ENCODE assay signal across 14 cellular contexts in the genomic region with DNA sequence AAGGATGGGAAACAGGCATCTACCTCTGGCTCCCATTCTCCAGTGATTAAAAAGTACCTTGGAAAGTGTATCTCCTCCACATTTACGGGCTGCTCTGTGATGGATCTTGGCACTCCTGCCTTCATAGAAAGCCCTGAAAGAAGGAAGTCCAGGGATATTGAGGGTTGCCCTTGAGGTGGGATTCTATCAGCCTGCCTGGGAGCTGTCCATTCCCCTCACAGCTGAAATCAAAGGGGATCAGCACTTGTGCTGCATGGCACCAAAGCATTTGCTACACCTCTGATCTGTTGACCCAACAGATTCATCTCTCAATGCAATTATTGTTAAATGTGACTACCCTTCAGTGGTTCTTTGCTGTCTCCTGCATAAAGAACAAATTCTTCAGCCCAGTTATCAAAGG.
"Had no signal": no experiment of that assay in that cellular context is flagged by ENCODE, and none has a peak within 500 bp of the region (broad histone marks: within the 10 kb centered on the region; RNA-seq: fewer than 3 reads in every experiment).

No MANE protein-coding gene starts in this region.

- DNase-seq: activated CD4-positive, alpha-beta T cell treated with anti-CD3 and anti-CD28 coated beads for 1 hour; activated CD8-positive, alpha-beta memory T cell treated with anti-CD3 and anti-CD28 coated beads, Interleukin-2, amount 50 U/mL, for 4 hours; activated gamma-delta T cell treated with Interleukin-2 at 50 U/mL for 16 hours; activated naive CD8-positive, alpha-beta T cell treated with anti-CD3 and anti-CD28 coated beads for 36 hours; activated T-cell treated with anti-CD3 and anti-CD28 coated beads, Interleukin-2, amount 50 U/mL, for 72 hours; heart right ventricle; kidney; naive B cell; posterior cingulate gyrus; small intestine; thyroid gland; uterus had no signal

- H3K27me3 ChIP-seq: right atrium auricular region, thyroid gland, uterus had no signal

- H3K4me1 ChIP-seq: right atrium auricular region, thyroid gland, uterus had no signal

- H3K9me3 ChIP-seq: right atrium auricular region, thyroid gland, uterus had no signal

- H3K27ac ChIP-seq: right atrium auricular region, thyroid gland, uterus had no signal

- ATAC-seq: activated CD8-positive, alpha-beta T cell treated with anti-CD3 and anti-CD28 coated beads for 36 hours; activated T-cell treated with anti-CD3 and anti-CD28 coated beads, Interleukin-2, amount 50 U/mL, for 72 hours had no signal

- H3K36me3 ChIP-seq: heart right ventricle, right atrium auricular region, thyroid gland, uterus had no signal

- H3K4me3 ChIP-seq: heart right ventricle, right atrium auricular region, thyroid gland, uterus had no signal
